ENCODE assay signal across 8 cellular contexts in genomic region chr1:83860506-83861221, GRCh38.
DNase-seq lines count a peak whose midpoint lies in the region; ATAC-seq, FAIRE-seq and TF ChIP-seq lines count a peak whose summit lies in the region.

No MANE protein-coding gene starts in this region.

- POLR2A ChIA-PET in T-cell (lab: Charles Lee): interaction anchor here (0.6 to 0.7 kb wide), 2 partner anchors 168 to 199 kb away, joined by 3 read pairs; no protein-coding TSS in a partner anchor

- H3K36me3 ChIP-seq in iPS DF 6.9 (ENCODE audit: control insufficient read depth, insufficient read depth, low read length): no peaks in the 10 kb centered on the region

- H3K4me1 ChIP-seq in iPS DF 6.9 (ENCODE audit: control insufficient read depth, insufficient read depth, low read length): no peaks in the 10 kb centered on the region

- H3K9me3 Mint-ChIP-seq in T-cell: no peaks in the 10 kb centered on the region

- H3K27ac ChIP-seq in iPS DF 6.9 (ENCODE audit: low read length): no peak overlapping the region

- peak; percentile 9 for TF ChIP-seq CTCF in AG09319 (IDR thresholded peaks at IDR 0.05; ENCODE audit: low read depth, low read length)

- H3K36me3 Mint-ChIP-seq in T-cell: no peaks in the 10 kb centered on the region

- intact Hi-C loops in sciatic nerve (cut with DNase I): no loop called here

- peak overlapping the region; percentile 73 to 84 (median 79) for H3K4me3 Mint-ChIP-seq in T-cell

- H3K27me3 ChIP-seq in iPS DF 6.9 (ENCODE audit: control insufficient read depth, insufficient read depth, low read length): no peaks in the 10 kb centered on the region

- no peaks in the 10 kb centered on the region for H3K9me3 ChIP-seq in iPS DF 6.9 (ENCODE audit: control insufficient read depth, insufficient read depth, low read length)

- DNase-seq in AG09319 (ENCODE audit: extremely low read depth, low read depth) (no peak), GM19239 (ENCODE audit: insufficient read length, low spot score) (peak; percentile 26), T-cell (peak; percentile 44 to 79 (median 65)), anterior cingulate cortex (lab: John Stamatoyannopoulos, UW) (peak in 55 of 58 donors; percentile 2 to 84 (median 57)), iPS DF 6.9 (ENCODE audit: low read depth, low spot score) (peak; percentile 41), sciatic nerve (ENCODE audit: low spot score) (peak; percentile 85), epidermal melanocyte (ENCODE audit: insufficient read length, low spot score) (no peak)

- H3K4me1 Mint-ChIP-seq in T-cell: peaks cover 13 to 18% (median 16%) of the 10 kb centered on the region in 3 donors

- WGBS in iPS DF 6.9 (ENCODE audit: insufficient coverage, insufficient read length): no CpG with 5 or more reads among the region's 53 CpGs

- H3K27me3 Mint-ChIP-seq in T-cell: peaks cover 0 to 4% of the 10 kb centered on the region in 2 donors

- peak overlapping the region; percentile 80 to 84 for H3K27ac Mint-ChIP-seq in T-cell

- ATAC-seq in HG03460 (IDR thresholded peaks at IDR 0.05; ENCODE audit: unreplicated experiment) (peak; percentile 82), T-cell (replicated peaks in 1 of 4) (peak; percentile 91 to 96 (median 93)), sciatic nerve (peak; percentile 93)

- peak overlapping the region; percentile 44; the same call in 1 of the 2 replicates for H3K4me3 ChIP-seq in iPS DF 6.9 (ENCODE audit: low read length)

- no peak for FAIRE-seq in GM19239 (lab: Jason Lieb, UNC)

- CTCF ChIA-PET in T-cell (lab: Charles Lee): no interaction called here

Comparison
In these comparisons a context has a peak if more than half of its experiments do, and no peak if none do; other contexts are left out.
1. DNase-seq: peak in GM19239 (single experiment), T-cell (34 of 34), anterior cingulate cortex (55 of 58), iPS DF 6.9 (single experiment) and sciatic nerve (single experiment); none in AG09319 (single experiment) and epidermal melanocyte (single experiment).
2. Peak in every context shown above with its lines, with median percentiles within 50 percentile points of each other: ATAC-seq.